ENCODE assay signal across 31 cellular contexts in the genomic region with DNA sequence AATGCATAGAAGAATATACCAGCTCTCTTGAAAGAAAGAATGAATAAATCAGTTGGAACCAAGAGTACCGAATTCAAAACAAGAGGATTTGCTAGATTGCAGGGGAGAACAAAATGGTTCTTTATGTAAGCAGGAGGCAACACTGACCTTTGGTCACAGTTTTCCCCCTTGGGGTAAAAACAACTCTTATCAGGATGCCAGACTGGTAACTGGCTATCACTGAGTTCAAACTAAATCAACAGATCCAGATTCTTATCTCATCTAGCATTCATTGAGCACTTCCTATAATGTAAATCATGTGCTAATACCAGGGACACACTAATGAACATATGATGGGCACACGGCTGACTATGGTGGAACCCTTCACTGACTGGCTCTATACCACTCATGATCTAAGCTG. TPM values are rescaled to one million over a fixed set of nuclear protein-coding genes. Genes with fewer than 3 reads are reported as not detected.
DNase-seq lines count a peak whose midpoint lies in the region; ATAC-seq, FAIRE-seq and TF ChIP-seq lines count a peak whose summit lies in the region.
"Had no signal": no experiment of that assay in that cellular context is flagged by ENCODE, and none has a peak within 500 bp of the region (broad histone marks: within the 10 kb centered on the region; RNA-seq: fewer than 3 reads in every experiment).

No MANE protein-coding gene starts in this region.

- TF ChIP-seq RAD21 in HepG2 (CRISPR knock-in tag; IDR thresholded peaks at IDR 0.05): no peak

- no peak overlapping the region for H3K4me3 Mint-ChIP-seq in endothelial cell (ENCODE audit: unreplicated experiment)
- H3K4me3 Mint-ChIP-seq: CD4-positive, alpha-beta T cell; CD8-positive, alpha-beta T cell had no signal

- in situ Hi-C loops in HepG2 (cut with HindIII; ENCODE audit: extremely low pct_ligation_motif_present, low pct_unique_long_range_greater_than_20kb): no loop called here
- in situ Hi-C loops in SK-MEL-5 (cut with HindIII; ENCODE audit: low pct_unique_long_range_greater_than_20kb, low sequenced_read_pairs): no loop called here

- H3K36me3 Mint-ChIP-seq in endothelial cell (ENCODE audit: low read depth, unreplicated experiment): no peaks in the 10 kb centered on the region
- H3K36me3 Mint-ChIP-seq: CD8-positive, alpha-beta T cell had no signal

- H3K27ac ChIP-seq in HepG2 (ENCODE audit: extremely low read length, insufficient read depth, low read length) (no peak overlapping the region), right lobe of liver (no peak overlapping the region)
- H3K27ac ChIP-seq: BLaER1 treated with 17β-estradiol and CSF1 and Interleukin-3, amounts not matched to agents 10 nM and 100 nM; C4-2B had no signal

- CTCF ChIA-PET in HepG2 (lab: Yijun Ruan, JAX; ENCODE audit: low intra/inter-chr PET ratio, low total read pairs): no interaction called here

- H3K27me3 Mint-ChIP-seq in endothelial cell (ENCODE audit: unreplicated experiment): peaks cover 2% of the 10 kb centered on the region

- peak; percentile 59 for DNase-seq in HepG2 (ENCODE audit: low spot score)
- no peak for DNase-seq in right lobe of liver
- peak; percentile 49 for DNase-seq in COLO829 (ENCODE audit: low spot score)
- DNase-seq in SK-MEL-5 (ENCODE audit: low read depth, low spot score): peak; percentile 19
- DNase-seq in foreskin melanocyte: peak; percentile 53
- DNase-seq in lower leg skin (ENCODE audit: low spot score in 2 of 2): no peak
- DNase-seq in iPS-NIHi7 (ENCODE audit: extremely low spot score): no peak
- DNase-seq in endothelial cell (ENCODE audit: low spot score): no peak
- DNase-seq: 8988T; ACHN; CD4-positive, alpha-beta T cell; CD8-positive, alpha-beta T cell; COR-L47; DMS 273 treated with DMSO at 0.1 percent for 48 hours; DMS153; DMS53; DMS79; DND-41; EL; GDM1 had no signal

- H3K9ac ChIP-seq in HepG2 (ENCODE audit: insufficient read depth, low read depth, low read length): no peak overlapping the region
- H3K9ac ChIP-seq: BLaER1 treated with 17β-estradiol and CSF1 and Interleukin-3, amounts not matched to agents 10 nM and 100 nM had no signal

- TF ChIP-seq EP300 in HepG2 (IDR thresholded peaks at IDR 0.05; ENCODE audit: low read depth in 2 of 2, low read length in 2 of 2): 0 out of 4 replicates have a peak, but pooled peaks of 1 of the 2 experiments have one; percentile 17
- TF ChIP-seq EP300 in HepG2 (CRISPR knock-in tag; IDR thresholded peaks at IDR 0.05; ENCODE audit: borderline replicate concordance): no peak; the same call in 1 of the 2 replicates

- ATAC-seq in HepG2 (peak; percentile 36), right lobe of liver (no peak)
- ATAC-seq: CD8-positive, alpha-beta T cell; GM12878 had no signal

- H3K27me3 ChIP-seq in HepG2 (ENCODE audit: control insufficient read depth in 1 of 2, insufficient read depth in 2 of 2, low read length in 2 of 2) (peaks cover 0 to 8% of the 10 kb centered on the region in 2 experiments; a peak in 4 of 5 replicates), right lobe of liver (no peaks in the 10 kb centered on the region)
- H3K27me3 ChIP-seq: BLaER1 treated with 17β-estradiol and CSF1 and Interleukin-3, amounts not matched to agents 10 nM and 100 nM had no signal

- H3K4me2 ChIP-seq in HepG2 (ENCODE audit: low read depth, low read length): peak overlapping the region; percentile 33
- H3K4me2 ChIP-seq: BLaER1 treated with 17β-estradiol and CSF1 and Interleukin-3, amounts not matched to agents 10 nM and 100 nM had no signal

- TF ChIP-seq POLR2A in HepG2 (IDR thresholded peaks at IDR 0.05; ENCODE audit: insufficient read depth in 1 of 2, low read depth in 2 of 2, low read length in 2 of 2) (no peak), right lobe of liver (IDR thresholded peaks at IDR 0.05) (no peak), lower leg skin (IDR thresholded peaks at IDR 0.05) (no peak)

- H2AFZ ChIP-seq in HepG2 (ENCODE audit: low read length): no peak overlapping the region

- H4K20me1 ChIP-seq in HepG2 (ENCODE audit: insufficient read depth, low read length): no peaks in the 10 kb centered on the region
- H4K20me1 ChIP-seq: BLaER1 treated with 17β-estradiol and CSF1 and Interleukin-3, amounts not matched to agents 10 nM and 100 nM had no signal

- POLR2A ChIA-PET in HepG2 (lab: Yijun Ruan, JAX): no interaction called here

- H3K4me3 ChIP-seq in HepG2 (replicated peaks in 1 of 3; ENCODE audit: insufficient read depth in 1 of 3, low read depth in 2 of 3, low read length in 3 of 3): no peak overlapping the region
- H3K4me3 ChIP-seq in right lobe of liver: no peak overlapping the region
- no peak overlapping the region for H3K4me3 ChIP-seq in lower leg skin (ENCODE audit: low read depth, poor library complexity, severe bottlenecking)
- H3K4me3 ChIP-seq: BLaER1 treated with 17β-estradiol and CSF1 and Interleukin-3, amounts not matched to agents 10 nM and 100 nM; GM12878 had no signal

- TF ChIP-seq CTCF in HepG2 (CRISPR knock-in tag; IDR thresholded peaks at IDR 0.05) (no peak), right lobe of liver (IDR thresholded peaks at IDR 0.05) (no peak), lower leg skin (IDR thresholded peaks at IDR 0.05) (no peak), endothelial cell (IDR thresholded peaks at IDR 0.05; ENCODE audit: unreplicated experiment) (no peak)

- H3K27ac Mint-ChIP-seq in endothelial cell (ENCODE audit: unreplicated experiment): no peak overlapping the region
- H3K27ac Mint-ChIP-seq: CD4-positive, alpha-beta T cell; CD8-positive, alpha-beta T cell had no signal

- no peaks in the 10 kb centered on the region for H3K9me3 Mint-ChIP-seq in endothelial cell (ENCODE audit: unreplicated experiment)
- H3K9me3 Mint-ChIP-seq: CD4-positive, alpha-beta T cell; CD8-positive, alpha-beta T cell had no signal

- H3K36me3 ChIP-seq in HepG2 (replicated peaks in 1 of 2; ENCODE audit: control insufficient read depth in 1 of 2, insufficient read depth in 2 of 2, low read length in 2 of 2): no peaks in the 10 kb centered on the region
- H3K36me3 ChIP-seq in right lobe of liver: no peaks in the 10 kb centered on the region
- H3K36me3 ChIP-seq: BLaER1 treated with 17β-estradiol and CSF1 and Interleukin-3, amounts not matched to agents 10 nM and 100 nM had no signal

- BruUV-seq in HepG2 (replicated peaks; lab: Mats Ljungman, UMichigan): no TSS peak

- H3K4me1 ChIP-seq in HepG2 (ENCODE audit: insufficient read depth, low read length) (peaks cover 66% of the 10 kb centered on the region), right lobe of liver (no peaks in the 10 kb centered on the region)
- H3K4me1 ChIP-seq: BLaER1 treated with 17β-estradiol and CSF1 and Interleukin-3, amounts not matched to agents 10 nM and 100 nM had no signal

- FAIRE-seq in HepG2 (lab: Jason Lieb, UNC): peak; percentile 4
- FAIRE-seq: A204.1, GM12878, GM12892, GM18507 had no signal

- no peaks in the 10 kb centered on the region for H3K79me2 ChIP-seq in HepG2 (ENCODE audit: insufficient read depth, low read length)

- WGBS in HepG2 (ENCODE audit: low lambda C conversion rate): 3% methylated on average over 2 of the region's 2 CpGs
- WGBS in right lobe of liver (ENCODE audit: insufficient coverage, low coverage, low lambda C conversion rate, missing lambda C conversion rate): 63% methylated on average over 2 of the region's 2 CpGs
- WGBS in lower leg skin, 2 donors: 66 to 70% methylated on average over 2 of the region's 2 CpGs

- H3K4me1 Mint-ChIP-seq in endothelial cell (ENCODE audit: unreplicated experiment): peaks cover 3% of the 10 kb centered on the region

- intact Hi-C loops in HepG2 (cut with micrococcal nuclease; ENCODE audit: unreplicated experiment) (no loop called here), right lobe of liver (cut with DNase I) (no loop called here), lower leg skin (cut with DNase I; ENCODE audit: low total_unique reads) (no loop called here)

- H3K9me3 ChIP-seq in HepG2 (ENCODE audit: low read length): no peaks in the 10 kb centered on the region
- no peaks in the 10 kb centered on the region for H3K9me3 ChIP-seq in right lobe of liver

RNA-seq across cellular contexts. Expression of a gene that starts 4.8 kb away (rescaled TPM):
- total RNA-seq in HepG2 (2016; rRNA removed; fragmentation: Illumina TruSeq; extraction: Trizol): not detected in 2 replicates
- total RNA-seq in HepG2 (2016; cell fraction: cytosol; rRNA removed; fragmentation: Illumina TruSeq; extraction: Trizol; ENCODE audit: low read depth): not detected in 2 replicates
- not detected in 2 replicates for total RNA-seq in HepG2 (2016; cell fraction: insoluble cytoplasmic fraction; rRNA removed; fragmentation: Illumina TruSeq; extraction: Trizol)
- not detected in 2 replicates for total RNA-seq in HepG2 (2016; cell fraction: membrane; rRNA removed; fragmentation: Illumina TruSeq; extraction: Trizol)
- total RNA-seq in HepG2 (2016; cell fraction: nucleus; rRNA removed; fragmentation: Illumina TruSeq; extraction: Trizol): not detected in 2 replicates
- polyA plus RNA-seq in HepG2 (2011; rRNA removed): not detected in 2 replicates
- not detected in 2 replicates for polyA plus RNA-seq in HepG2 (2011; cell fraction: cytosol; rRNA removed)
- polyA plus RNA-seq in HepG2 (2011; cell fraction: nucleus; rRNA removed): not detected in 2 replicates
- not detected in 2 replicates for polyA plus RNA-seq in HepG2 (2012)
- not detected in 2 replicates for polyA plus RNA-seq in HepG2 (2016; cell fraction: cytosol; fragmentation: Illumina TruSeq; extraction: Trizol; ENCODE audit: low read depth)
- not detected in 2 replicates for polyA plus RNA-seq in HepG2 (2016; cell fraction: insoluble cytoplasmic fraction; fragmentation: Illumina TruSeq; extraction: Trizol; ENCODE audit: low read depth)
- not detected in 2 replicates for polyA plus RNA-seq in HepG2 (2016; cell fraction: membrane; fragmentation: Illumina TruSeq; extraction: Trizol; ENCODE audit: low read depth)
- polyA plus RNA-seq in HepG2 (2016; cell fraction: nucleus; fragmentation: Illumina TruSeq; extraction: Trizol; ENCODE audit: insufficient read depth, low read depth): not detected in 2 replicates
- not detected in 2 replicates for polyA minus RNA-seq in HepG2 (2011; rRNA and poly(A)+ RNA removed; ENCODE audit: low replicate concordance)
- polyA minus RNA-seq in HepG2 (2011; cell fraction: cytosol; rRNA and poly(A)+ RNA removed): not detected in 2 replicates
- polyA minus RNA-seq in HepG2 (2011; cell fraction: nucleus; rRNA and poly(A)+ RNA removed): not detected in 2 replicates
- total RNA-seq in right lobe of liver: not detected
- total RNA-seq in SK-MEL-5 (2014; rRNA removed; shearing (Covaris generic)): not detected in 2 replicates
- not detected in 2 replicates for polyA plus RNA-seq in SK-MEL-5 (2015; cell fraction: cytosol; rRNA removed)
- polyA plus RNA-seq in SK-MEL-5 (2015; cell fraction: nucleus; rRNA removed): not detected in 2 replicates
- total RNA-seq in lower leg skin: not detected
- total RNA-seq in endothelial cell (ENCODE audit: unreplicated experiment): not detected
- total RNA-seq: A673; CD4-positive, alpha-beta T cell; CD8-positive, alpha-beta T cell; Daoy; G401; GM12878 had no signal
- polyA plus RNA-seq: AG04450, BJ had no signal

RNA-seq across cellular contexts. Expression of a gene that starts 35.5 kb away (rescaled TPM):
- 288 and 336 TPM in 2 replicates for total RNA-seq in HepG2 (2016; rRNA removed; fragmentation: Illumina TruSeq; extraction: Trizol)
- 27.6 and 36.1 TPM in 2 replicates for total RNA-seq in HepG2 (2016; cell fraction: cytosol; rRNA removed; fragmentation: Illumina TruSeq; extraction: Trizol; ENCODE audit: low read depth)
- 287 and 310 TPM in 2 replicates for total RNA-seq in HepG2 (2016; cell fraction: insoluble cytoplasmic fraction; rRNA removed; fragmentation: Illumina TruSeq; extraction: Trizol)
- total RNA-seq in HepG2 (2016; cell fraction: membrane; rRNA removed; fragmentation: Illumina TruSeq; extraction: Trizol): 67.0 and 76.9 TPM in 2 replicates
- total RNA-seq in HepG2 (2016; cell fraction: nucleus; rRNA removed; fragmentation: Illumina TruSeq; extraction: Trizol): 222 and 236 TPM in 2 replicates
- 110 and 164 TPM in 2 replicates for polyA plus RNA-seq in HepG2 (2011; rRNA removed)
- 97.2 and 124 TPM in 2 replicates for polyA plus RNA-seq in HepG2 (2011; cell fraction: cytosol; rRNA removed)
- polyA plus RNA-seq in HepG2 (2011; cell fraction: nucleus; rRNA removed): 135 and 203 TPM in 2 replicates
- 70.9 and 88.3 TPM in 2 replicates for polyA plus RNA-seq in HepG2 (2012)
- 14.8 and 17.4 TPM in 2 replicates for polyA plus RNA-seq in HepG2 (2016; cell fraction: cytosol; fragmentation: Illumina TruSeq; extraction: Trizol; ENCODE audit: low read depth)
- 255 and 266 TPM in 2 replicates for polyA plus RNA-seq in HepG2 (2016; cell fraction: insoluble cytoplasmic fraction; fragmentation: Illumina TruSeq; extraction: Trizol; ENCODE audit: low read depth)
- polyA plus RNA-seq in HepG2 (2016; cell fraction: membrane; fragmentation: Illumina TruSeq; extraction: Trizol; ENCODE audit: low read depth): 29.0 and 35.9 TPM in 2 replicates
- 238 and 239 TPM in 2 replicates for polyA plus RNA-seq in HepG2 (2016; cell fraction: nucleus; fragmentation: Illumina TruSeq; extraction: Trizol; ENCODE audit: insufficient read depth, low read depth)
- polyA minus RNA-seq in HepG2 (2011; rRNA and poly(A)+ RNA removed; ENCODE audit: low replicate concordance): 258 and 404 TPM in 2 replicates
- 66.4 and 93.7 TPM in 2 replicates for polyA minus RNA-seq in HepG2 (2011; cell fraction: cytosol; rRNA and poly(A)+ RNA removed)
- polyA minus RNA-seq in HepG2 (2011; cell fraction: nucleus; rRNA and poly(A)+ RNA removed): 123 and 171 TPM in 2 replicates
- 10 to 100 TPM in 3 of 6 experiments, 1 to 10 TPM in 3; 6.6 to 35.9 (median 10.5) TPM for total RNA-seq in right lobe of liver
- total RNA-seq in SK-MEL-5 (2014; rRNA removed; shearing (Covaris generic)): 109 and 113 TPM in 2 replicates
- polyA plus RNA-seq in SK-MEL-5 (2015; cell fraction: cytosol; rRNA removed): 115 and 124 TPM in 2 replicates
- 141 and 154 TPM in 2 replicates for polyA plus RNA-seq in SK-MEL-5 (2015; cell fraction: nucleus; rRNA removed)
- 10 to 100 TPM; 17.8 to 33.6 (median 25.3) TPM for total RNA-seq in lower leg skin
- total RNA-seq in endothelial cell (ENCODE audit: unreplicated experiment): 50.0 TPM

Comparison
In these comparisons a context has a peak if more than half of its experiments do, and no peak if none do; other contexts are left out.
1. DNase-seq: peak in HepG2 (single experiment), COLO829 (single experiment), SK-MEL-5 (single experiment) and foreskin melanocyte (single experiment); none in right lobe of liver (0 of 3), lower leg skin (0 of 2), iPS-NIHi7 (single experiment) and endothelial cell (single experiment).